Comparison of ENCODE assay signal across 2 cellular contexts in the genomic region with DNA sequence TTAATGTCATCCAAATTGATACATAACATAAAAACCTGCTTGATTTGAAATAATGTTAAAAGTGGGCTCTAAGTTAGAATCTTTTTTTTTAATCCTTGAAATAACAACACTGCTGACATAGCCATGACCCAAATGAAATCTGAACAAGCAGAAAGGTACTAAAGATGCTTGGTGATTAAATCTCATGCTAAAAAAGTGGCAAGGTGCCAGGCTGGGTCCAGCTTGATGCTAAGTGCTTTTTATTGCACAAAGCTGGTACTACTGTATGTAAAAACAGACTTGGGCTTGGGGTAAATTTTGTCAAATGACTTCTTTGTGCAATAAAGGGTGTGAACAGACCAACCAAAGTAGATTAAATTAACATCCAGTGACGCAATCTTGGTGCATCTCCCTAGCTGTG.
TF ChIP-seq lines count a peak whose summit lies in the region.

No MANE protein-coding gene starts in this region.

TF ChIP-seq in H1, 55 proteins besides CTCF, POLR2A, EP300 and RAD21:
- TF ChIP-seq, protein P1, sequence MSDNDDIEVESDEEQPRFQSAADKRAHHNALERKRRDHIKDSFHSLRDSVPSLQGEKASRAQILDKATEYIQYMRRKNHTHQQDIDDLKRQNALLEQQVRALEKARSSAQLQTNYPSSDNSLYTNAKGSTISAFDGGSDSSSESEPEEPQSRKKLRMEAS (IDR thresholded peaks at IDR 0.05) = no peak
- TF ChIP-seq SP1 (IDR thresholded peaks at IDR 0.05; ENCODE audit: low read depth, low read length) = no peak
- TF ChIP-seq NRF1 (IDR thresholded peaks at IDR 0.05; ENCODE audit: low read depth, low read length) = no peak
- peak; percentile 42; the same call in 1 of the 2 replicates for TF ChIP-seq CEBPB (IDR thresholded peaks at IDR 0.05; ENCODE audit: low read depth, low read length)

TF ChIP-seq in GM12891, 5 proteins besides CTCF, POLR2A, EP300 and RAD21:
- no peak for TF ChIP-seq PAX5 (IDR thresholded peaks at IDR 0.05; ENCODE audit: insufficient read depth, low read length, severe bottlenecking)
- no peak for TF ChIP-seq SPI1 (IDR thresholded peaks at IDR 0.05; ENCODE audit: low read depth, low read length)
- TF ChIP-seq POLR2AphosphoS5 (IDR thresholded peaks at IDR 0.05; ENCODE audit: low read depth, low read length) = no peak
- TF ChIP-seq POU2F2 (IDR thresholded peaks at IDR 0.05; ENCODE audit: low read depth, low read length) = no peak
- no peak for TF ChIP-seq TAF1 (IDR thresholded peaks at IDR 0.05; ENCODE audit: low read depth, low read length)
